ENCODE assay signal across 1 cellular context in genomic region chr10:110192552-110192951, GRCh38.
TF ChIP-seq lines count a peak whose summit lies in the region.

No MANE protein-coding gene starts in this region.

TF ChIP-seq in K562, 482 proteins besides CTCF, POLR2A, EP300 and RAD21 (continued from another document):
- TF ChIP-seq MAZ (CRISPR knock-in tag; conservative IDR thresholded peaks at IDR 0.05 in 1 of 2, IDR thresholded peaks at IDR 0.05 in 1 of 2) = 0 out of 4 replicates have a peak, but pooled peaks of 1 of the 2 experiments have one; percentile 35
- TF ChIP-seq CTBP1 (IDR thresholded peaks at IDR 0.05; ENCODE audit: borderline replicate concordance) = peak; percentile 25; the same call in 1 of the 2 replicates
- no peak for TF ChIP-seq RB1 (IDR thresholded peaks at IDR 0.05; ENCODE audit: low read depth)
- TF ChIP-seq ZNF318 (IDR thresholded peaks at IDR 0.05; ENCODE audit: borderline replicate concordance in 1 of 2, low read depth in 1 of 2) = peak in 1 of 2 experiments; percentile 75; a peak in 2 of 4 replicates
- TF ChIP-seq YY1 (IDR thresholded peaks at IDR 0.05; ENCODE audit: borderline replicate concordance in 1 of 3, control insufficient read depth in 1 of 3, extremely low read depth in 1 of 3, insufficient read depth in 3 of 3, insufficient read length in 1 of 3, insufficient replicate concordance in 2 of 3, low read depth in 1 of 3, low read length in 2 of 3) = peak in 1 of 3 experiments; percentile 24
- no peak for TF ChIP-seq NFIC (IDR thresholded peaks at IDR 0.05)
- no peak for TF ChIP-seq ATF1 (CRISPR knock-in tag; IDR thresholded peaks at IDR 0.05)
- TF ChIP-seq ATF1 (tag; IDR thresholded peaks at IDR 0.05) = 0 out of 2 replicates have a peak, but pooled peaks have one; percentile 16
- TF ChIP-seq ATF3 (IDR thresholded peaks at IDR 0.05) = peak; percentile 69
- TF ChIP-seq ATF3 (CRISPR knock-in tag; conservative IDR thresholded peaks at IDR 0.05) = 0 out of 2 replicates have a peak, but pooled peaks have one; percentile 52
- peak; percentile 92; the same call in 1 of the 2 replicates for TF ChIP-seq ESRRA (IDR thresholded peaks at IDR 0.05; ENCODE audit: borderline replicate concordance, low read depth)
